19 cellular contexts compared by ENCODE assay signal in the genomic region with DNA sequence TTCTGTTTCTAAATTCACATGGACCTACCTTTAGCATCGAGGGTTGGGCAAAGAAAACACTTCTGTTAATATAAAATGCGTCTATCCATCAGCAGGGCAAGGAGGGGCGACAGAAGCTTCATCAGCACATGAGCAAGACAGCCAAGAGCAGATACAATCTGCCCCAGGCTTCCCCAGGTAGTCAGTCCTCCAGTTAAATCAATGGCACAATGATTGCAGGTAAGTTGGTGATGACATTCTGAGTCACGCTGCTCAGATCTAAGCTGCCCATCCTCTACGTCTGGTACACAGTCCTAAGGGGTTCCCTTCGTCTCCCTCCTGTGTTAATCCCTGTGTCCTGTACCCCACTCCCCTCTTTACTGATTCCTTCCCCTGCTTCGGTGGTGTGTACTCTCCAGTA.
"Had no signal": no experiment of that assay in that cellular context is flagged by ENCODE, and none has a peak within 500 bp of the region (broad histone marks: within the 10 kb centered on the region; RNA-seq: fewer than 3 reads in every experiment).

No MANE protein-coding gene starts in this region.

- H3K4me1 ChIP-seq: sigmoid colon, testis had no signal

- H3K9me3 Mint-ChIP-seq: activated naive CD4-positive, alpha-beta T cell treated with anti-CD3 and anti-CD28 coated beads, Interleukin-2, amount 50 U/mL, for 72 hours; central memory CD8-positive, alpha-beta T cell; memory B cell; naive B cell; neural crest cell; T-cell; type B pancreatic cell had no signal

- H3K4me3 Mint-ChIP-seq: central memory CD8-positive, alpha-beta T cell; memory B cell; naive B cell; neural crest cell; T-cell; type B pancreatic cell had no signal

- H3K27me3 Mint-ChIP-seq: central memory CD8-positive, alpha-beta T cell; memory B cell; naive B cell; T-cell; type B pancreatic cell had no signal

- H3K9me3 ChIP-seq: sigmoid colon, testis had no signal

- H3K4me1 Mint-ChIP-seq: central memory CD8-positive, alpha-beta T cell; neural crest cell; T-cell had no signal

- H3K36me3 Mint-ChIP-seq: activated naive CD4-positive, alpha-beta T cell treated with anti-CD3 and anti-CD28 coated beads, Interleukin-2, amount 50 U/mL, for 72 hours had no signal

- DNase-seq: activated T-cell treated with anti-CD3 and anti-CD28 coated beads, Interleukin-2, amount 50 U/mL, for 1 hour; aorta; brain microvascular endothelial cell; effector memory CD4-positive, alpha-beta T cell; naive B cell; occipital lobe; posterior cingulate gyrus; sigmoid colon; stimulated activated CD4-positive, alpha-beta T cell treated with anti-CD3 and anti-CD28 coated beads, Interleukin-15, amount 100 ng/mL, for 24 hours; stimulated activated CD8-positive, alpha-beta memory T cell treated with anti-CD3 and anti-CD28 coated beads, Interleukin-4, amount 100 ng/mL, for 48 hours; stimulated activated naive CD4-positive, alpha-beta T cell; T-cell; testis had no signal

- H3K27me3 ChIP-seq: brain microvascular endothelial cell, sigmoid colon, testis had no signal

- H3K36me3 ChIP-seq: brain microvascular endothelial cell, sigmoid colon had no signal

- ATAC-seq: activated naive CD4-positive, alpha-beta T cell treated with anti-CD3 and anti-CD28 coated beads, Interleukin-2, amount 50 U/mL, for 72 hours; T-cell had no signal

- H3K4me2 ChIP-seq: smooth muscle cell had no signal

- H3K27ac Mint-ChIP-seq: memory B cell, T-cell had no signal

- H3K27ac ChIP-seq: brain microvascular endothelial cell, sigmoid colon, testis had no signal

- H3K4me3 ChIP-seq: sigmoid colon, smooth muscle cell, testis had no signal
